ENCODE assay signal across 28 cellular contexts in the genomic region with DNA sequence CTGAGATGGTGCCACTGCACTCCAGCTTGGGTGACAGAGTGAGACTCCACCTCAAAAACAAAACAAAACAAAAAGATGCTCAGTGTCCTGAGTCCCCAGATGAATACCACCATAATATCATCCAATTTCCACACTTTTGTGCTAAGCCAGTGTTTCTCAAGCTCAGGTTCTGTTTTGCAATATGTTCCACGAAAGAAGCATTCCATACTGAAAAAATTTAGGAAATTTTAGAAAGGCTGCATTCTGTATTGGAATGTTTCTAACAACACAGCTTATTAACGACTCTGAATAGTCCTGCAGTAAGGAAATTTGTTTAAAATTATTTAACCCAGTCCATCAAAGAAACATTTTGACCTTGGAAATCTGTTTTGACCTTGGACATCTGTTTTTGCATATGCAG.
"Had no signal": no experiment of that assay in that cellular context is flagged by ENCODE, and none has a peak within 500 bp of the region (broad histone marks: within the 10 kb centered on the region; RNA-seq: fewer than 3 reads in every experiment).

No MANE protein-coding gene starts in this region.

- FAIRE-seq: endometrium, kidney had no signal

- H3K79me2 ChIP-seq: hepatocyte had no signal

- H3K4me3 Mint-ChIP-seq: natural killer cell treated with Interleukin-12 subunit alpha and Interleukin-12 subunit beta and Interleukin-15 and Interleukin-18, amount 100 ng/mL, for 72 hours; neural progenitor cell; stimulated activated memory B cell treated with anti-CD40 and anti-IgM and Interleukin-4, amounts not matched to agents 10 μg/mL and 1 μg/mL and 100 μg/mL, for 72 hours; stimulated activated naive CD8-positive, alpha-beta T cell treated with anti-CD3 and anti-CD28 coated beads, Interleukin-15, Interleukin-2, amounts not matched to agents 100 ng/mL and 50 ng/mL, for 24 hours had no signal

- ATAC-seq: left cardiac atrium; natural killer cell treated with Interleukin-12 subunit alpha and Interleukin-12 subunit beta and Interleukin-15 and Interleukin-18, amount 100 ng/mL, for 72 hours; right cardiac atrium; stimulated activated memory B cell treated with anti-CD40 and anti-IgM and Interleukin-4, amounts not matched to agents 10 μg/mL and 1 μg/mL and 100 μg/mL, for 72 hours; upper lobe of right lung had no signal

- H3K9me3 Mint-ChIP-seq: natural killer cell treated with Interleukin-12 subunit alpha and Interleukin-12 subunit beta and Interleukin-15 and Interleukin-18, amount 100 ng/mL, for 72 hours; neural progenitor cell; stimulated activated naive CD8-positive, alpha-beta T cell treated with anti-CD3 and anti-CD28 coated beads, Interleukin-15, Interleukin-2, amounts not matched to agents 100 ng/mL and 50 ng/mL, for 24 hours had no signal

- H2AFZ ChIP-seq: hepatocyte, neural progenitor cell had no signal

- H3K36me3 Mint-ChIP-seq: natural killer cell treated with Interleukin-12 subunit alpha and Interleukin-12 subunit beta and Interleukin-15 and Interleukin-18, amount 100 ng/mL, for 72 hours; neural progenitor cell; stimulated activated memory B cell treated with anti-CD40 and anti-IgM and Interleukin-4, amounts not matched to agents 10 μg/mL and 1 μg/mL and 100 μg/mL, for 72 hours had no signal

- H3K9me3 ChIP-seq: ovary, tibial artery, upper lobe of right lung, vagina had no signal

- H3K4me3 ChIP-seq: coronary artery, dorsolateral prefrontal cortex, esophagus muscularis mucosa, hepatocyte, left ventricle myocardium inferior, lung, neural progenitor cell, ovary, tibial artery, upper lobe of right lung, vagina had no signal

- DNase-seq: dorsolateral prefrontal cortex; effector CD8-positive, alpha-beta T cell; foreskin melanocyte; head of caudate nucleus; kidney; left cardiac atrium; left ventricle myocardium inferior; mesenchymal stem cell; midbrain; nucleus accumbens; ovary; right cardiac atrium; stimulated activated CD4-positive, alpha-beta T cell treated with anti-CD3 and anti-CD28 coated beads, Interleukin-15, amount 100 ng/mL, for 24 hours; stimulated activated CD4-positive, alpha-beta T cell treated with anti-CD3 and anti-CD28 coated beads, Interleukin-1b, Interleukin-23, amount 100 ng/mL, for 48 hours; stimulated activated CD4-positive, alpha-beta T cell treated with anti-CD3 and anti-CD28 coated beads, Interleukin-4, amount 100 ng/mL, for 24 hours; tibial artery; upper lobe of right lung had no signal

- H3K4me2 ChIP-seq: hepatocyte, neural progenitor cell had no signal

- H3K4me1 ChIP-seq: esophagus muscularis mucosa, left ventricle myocardium inferior, neural progenitor cell, tibial artery, vagina had no signal

- H3K4me1 Mint-ChIP-seq: neural progenitor cell; stimulated activated memory B cell treated with anti-CD40 and anti-IgM and Interleukin-4, amounts not matched to agents 10 μg/mL and 1 μg/mL and 100 μg/mL, for 72 hours had no signal

- H3K27ac ChIP-seq: coronary artery, dorsolateral prefrontal cortex, epithelial cell of prostate, esophagus muscularis mucosa, hepatocyte, left ventricle myocardium inferior, neural progenitor cell, ovary, tibial artery, upper lobe of right lung, vagina had no signal

- H3K27me3 Mint-ChIP-seq: natural killer cell treated with Interleukin-12 subunit alpha and Interleukin-12 subunit beta and Interleukin-15 and Interleukin-18, amount 100 ng/mL, for 72 hours; stimulated activated memory B cell treated with anti-CD40 and anti-IgM and Interleukin-4, amounts not matched to agents 10 μg/mL and 1 μg/mL and 100 μg/mL, for 72 hours; stimulated activated naive CD8-positive, alpha-beta T cell treated with anti-CD3 and anti-CD28 coated beads, Interleukin-15, Interleukin-2, amounts not matched to agents 100 ng/mL and 50 ng/mL, for 24 hours had no signal

- H3K36me3 ChIP-seq: esophagus muscularis mucosa, left ventricle myocardium inferior, neural progenitor cell, ovary, tibial artery, upper lobe of right lung, vagina had no signal

- H3K9ac ChIP-seq: neural progenitor cell had no signal

- H3K27me3 ChIP-seq: dorsolateral prefrontal cortex, esophagus muscularis mucosa, hepatocyte, neural progenitor cell, ovary, tibial artery, upper lobe of right lung, vagina had no signal
